ENCODE assay signal across 7 cellular contexts in genomic region chr4:114384629-114385028, GRCh38.
DNase-seq lines count a peak whose midpoint lies in the region; TF ChIP-seq lines count a peak whose summit lies in the region.

No MANE protein-coding gene starts in this region.

- H3K4me2 ChIP-seq in neural cell (ENCODE audit: low read length) = no peak overlapping the region

- no peaks in the 10 kb centered on the region for H4K20me1 ChIP-seq in neural cell (ENCODE audit: insufficient read depth)

- CTCF ChIA-PET in GM10248 (lab: Yijun Ruan, JAX) = interaction anchor here (1.0 to 4.4 kb wide), 13 partner anchors 10 to 990 kb away, joined by 3 to 25 read pairs (median 5); no protein-coding TSS in a partner anchor
- CTCF ChIA-PET in activated naive CD4-positive, alpha-beta T cell treated with anti-CD3 and anti-CD28 coated beads, Interleukin-2, amount 10 ng/mL, durations not matched to agents 7 days and 5 days (lab: Charles Lee) = interaction anchor here (0.6 to 1.5 kb wide), 5 partner anchors 271 to 996 kb away, joined by 3 to 4 read pairs (median 3); no protein-coding TSS in a partner anchor

- no peak overlapping the region for H2AFZ ChIP-seq in neural cell (ENCODE audit: low read depth, low read length)

- H3K36me3 Mint-ChIP-seq in immature natural killer cell = no peaks in the 10 kb centered on the region
- no peaks in the 10 kb centered on the region for H3K36me3 Mint-ChIP-seq in activated naive CD4-positive, alpha-beta T cell treated with anti-CD3 and anti-CD28 coated beads, Interleukin-2, amount 10 ng/mL, durations not matched to agents 7 days and 5 days

- TF ChIP-seq CTCF in GM10248 (IDR thresholded peaks at IDR 0.05; ENCODE audit: control extremely low read depth, extremely low read depth, low read depth, missing control alignments) (peak; percentile 47), neural cell (IDR thresholded peaks at IDR 0.05; ENCODE audit: poor library complexity, severe bottlenecking) (peak; percentile 75)

- H3K27me3 Mint-ChIP-seq in immature natural killer cell (ENCODE audit: low read depth in 3 of 3) = peaks cover 0 to 1% (median 0%) of the 10 kb centered on the region in 3 donors
- peaks cover 3% of the 10 kb centered on the region for H3K27me3 Mint-ChIP-seq in activated naive CD4-positive, alpha-beta T cell treated with anti-CD3 and anti-CD28 coated beads, Interleukin-2, amount 10 ng/mL, durations not matched to agents 7 days and 5 days

- no peaks in the 10 kb centered on the region for H3K9me2 ChIP-seq in neural cell (ENCODE audit: insufficient read depth, low read length)

- no peak for TF ChIP-seq EP300 in neural cell (conservative IDR thresholded peaks at IDR 0.05; ENCODE audit: poor library complexity, severe bottlenecking)

- no peaks in the 10 kb centered on the region for H3K4me1 Mint-ChIP-seq in immature natural killer cell
- no peaks in the 10 kb centered on the region for H3K4me1 Mint-ChIP-seq in activated naive CD4-positive, alpha-beta T cell treated with anti-CD3 and anti-CD28 coated beads, Interleukin-2, amount 10 ng/mL, durations not matched to agents 7 days and 5 days

- peak; percentile 79 for TF ChIP-seq RAD21 in neural cell (conservative IDR thresholded peaks at IDR 0.05)

- no peaks in the 10 kb centered on the region for H3K9me3 ChIP-seq in neural cell (ENCODE audit: low read length)

- H3K36me3 ChIP-seq in neural cell (ENCODE audit: insufficient read depth, low read length) = no peaks in the 10 kb centered on the region

- no peak overlapping the region for H3K4me3 ChIP-seq in neural cell (ENCODE audit: low read length)

- H3F3A ChIP-seq in neural cell (ENCODE audit: insufficient read depth, low read length, poor library complexity, severe bottlenecking) = no peaks in the 10 kb centered on the region

- POLR2A ChIA-PET in GM10248 (lab: Yijun Ruan, JAX) = no interaction called here

- no peak overlapping the region for H3K27ac Mint-ChIP-seq in immature natural killer cell
- no peak overlapping the region for H3K27ac Mint-ChIP-seq in activated naive CD4-positive, alpha-beta T cell treated with anti-CD3 and anti-CD28 coated beads, Interleukin-2, amount 10 ng/mL, durations not matched to agents 7 days and 5 days

- no peaks in the 10 kb centered on the region for H3K79me2 ChIP-seq in neural cell (replicated peaks; ENCODE audit: insufficient read depth, low read length)

- no peaks in the 10 kb centered on the region for H3K27me3 ChIP-seq in neural cell (ENCODE audit: insufficient read depth, low read depth, low read length)

- no peaks in the 10 kb centered on the region for H3K9me3 Mint-ChIP-seq in immature natural killer cell
- H3K9me3 Mint-ChIP-seq in activated naive CD4-positive, alpha-beta T cell treated with anti-CD3 and anti-CD28 coated beads, Interleukin-2, amount 10 ng/mL, durations not matched to agents 7 days and 5 days = no peaks in the 10 kb centered on the region

- no peak overlapping the region for H3K27ac ChIP-seq in neural cell (ENCODE audit: low read length)

- H3K4me3 Mint-ChIP-seq in immature natural killer cell = no peak overlapping the region
- H3K4me3 Mint-ChIP-seq in activated naive CD4-positive, alpha-beta T cell treated with anti-CD3 and anti-CD28 coated beads, Interleukin-2, amount 10 ng/mL, durations not matched to agents 7 days and 5 days = no peak overlapping the region

- no peak overlapping the region for H3K9ac ChIP-seq in neural cell (ENCODE audit: low read length)

- DNase-seq in GM10248 (ENCODE audit: extremely low spot score) (no peak), NAMALWA (ENCODE audit: low spot score) (peak; percentile 62), cerebellum (ENCODE audit: low spot score) (peak; percentile 26), immature natural killer cell (no peak), iPS-NIHi11 (ENCODE audit: low spot score) (no peak)
- no peak for DNase-seq in activated naive CD4-positive, alpha-beta T cell treated with anti-CD3 and anti-CD28 coated beads, Interleukin-2, amount 10 ng/mL, durations not matched to agents 7 days and 5 days

TF ChIP-seq in neural cell, 6 proteins besides CTCF, POLR2A, EP300 and RAD21:
- TF ChIP-seq POLR2AphosphoS5 (IDR thresholded peaks at IDR 0.05) (no peak), TAF1 (IDR thresholded peaks at IDR 0.05; ENCODE audit: low read depth) (no peak), SMC3 (conservative IDR thresholded peaks at IDR 0.05; ENCODE audit: poor library complexity) (peak; percentile 84), REST (IDR thresholded peaks at IDR 0.05; ENCODE audit: borderline replicate concordance) (no peak)
TF ChIP-seq in neural cell: peak in this region for 1.

Comparison
In these comparisons a context has a peak if more than half of its experiments do, and no peak if none do; other contexts are left out.
1. DNase-seq: peak in NAMALWA (single experiment) and cerebellum (single experiment); none in GM10248 (single experiment), immature natural killer cell (0 of 3), iPS-NIHi11 (single experiment) and activated naive CD4-positive, alpha-beta T cell treated with anti-CD3 and anti-CD28 coated beads, Interleukin-2, amount 10 ng/mL, durations not matched to agents 7 days and 5 days (single experiment).